In the genomic region with DNA sequence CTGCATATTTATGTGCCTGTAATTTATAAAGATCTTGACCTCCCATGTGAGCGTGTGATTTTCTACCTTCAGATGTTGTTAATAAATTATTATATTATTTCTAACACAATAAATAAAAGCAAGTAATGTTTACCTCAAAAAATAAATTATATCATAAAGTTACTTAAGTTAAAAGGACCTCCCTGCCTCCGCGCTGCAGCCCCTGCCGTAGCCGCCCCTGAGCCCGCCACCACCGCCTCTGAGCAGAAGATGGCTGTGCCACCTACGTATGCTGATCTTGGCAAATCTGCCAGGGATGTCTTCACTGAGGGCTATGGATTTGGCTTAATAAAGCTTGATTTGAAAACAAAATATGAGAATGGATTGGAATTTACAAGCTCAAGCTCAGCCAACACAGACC, we compare ENCODE assay signal across 27 cellular contexts.
A peak's percentile ranks its signal among the peaks of the same experiment; 100 is the strongest.
DNase-seq lines count a peak whose midpoint lies in the region; ATAC-seq and TF ChIP-seq lines count a peak whose summit lies in the region.
"Had no signal": no experiment of that assay in that cellular context is flagged by ENCODE, and none has a peak within 500 bp of the region (broad histone marks: within the 10 kb centered on the region; RNA-seq: fewer than 3 reads in every experiment).

No MANE protein-coding gene starts in this region.

- H3K27me3 ChIP-seq in right atrium auricular region: no peaks in the 10 kb centered on the region
- H3K27me3 ChIP-seq: BE2C had no signal

- intact Hi-C loops in Right ventricle myocardium inferior (cut with DNase I): no loop called here

- no peak overlapping the region for H3K4me3 ChIP-seq in right atrium auricular region
- H3K4me3 ChIP-seq: A549; BLaER1; BLaER1 treated with 17β-estradiol and CSF1 and Interleukin-3, amounts not matched to agents 10 nM and 100 nM had no signal

- peak; percentile 2 for DNase-seq in Right ventricle myocardium inferior (ENCODE audit: missing footprints)
- no peak for DNase-seq in right atrium auricular region (ENCODE audit: low spot score)
- DNase-seq: 8988T; ACHN; AML-193; BE2C; C1 segment of cervical spinal cord; Caco-2; Calu3; CD4-positive, alpha-beta memory T cell; CD4-positive, alpha-beta T cell; CD4-positive, CD25-positive, alpha-beta regulatory T cell; CD8-positive, alpha-beta memory T cell; CD8-positive, alpha-beta T cell; COR-L47; DMS 273 treated with DMSO at 0.1 percent for 48 hours; DMS153; DMS53; DMS79; DMS79 treated with DMSO at 0.1 percent for 48 hours; DND-41; EL had no signal

- no peak overlapping the region for H3K27ac ChIP-seq in right atrium auricular region
- H3K27ac ChIP-seq: 22Rv1; A549; BLaER1; BLaER1 treated with 17β-estradiol and CSF1 and Interleukin-3, amounts not matched to agents 10 nM and 100 nM; C4-2B had no signal

- ATAC-seq in Right ventricle myocardium inferior: no peak
- ATAC-seq: A549; CD8-positive, alpha-beta T cell had no signal

- no peaks in the 10 kb centered on the region for H3K36me3 ChIP-seq in right atrium auricular region
- H3K36me3 ChIP-seq: BE2C; BLaER1; BLaER1 treated with 17β-estradiol and CSF1 and Interleukin-3, amounts not matched to agents 10 nM and 100 nM had no signal

- H3K9me3 ChIP-seq in right atrium auricular region: peaks cover 0 to 20% of the 10 kb centered on the region in 2 donors
- H3K9me3 ChIP-seq: A549, BE2C, Caco-2 had no signal

- H3K4me1 ChIP-seq in right atrium auricular region: no peaks in the 10 kb centered on the region
- H3K4me1 ChIP-seq: A549; BE2C; BLaER1; BLaER1 treated with 17β-estradiol and CSF1 and Interleukin-3, amounts not matched to agents 10 nM and 100 nM; Caco-2 had no signal

- TF ChIP-seq CTCF in right atrium auricular region (IDR thresholded peaks at IDR 0.05): no peak
